ENCODE assay signal across 24 cellular contexts in the genomic region with DNA sequence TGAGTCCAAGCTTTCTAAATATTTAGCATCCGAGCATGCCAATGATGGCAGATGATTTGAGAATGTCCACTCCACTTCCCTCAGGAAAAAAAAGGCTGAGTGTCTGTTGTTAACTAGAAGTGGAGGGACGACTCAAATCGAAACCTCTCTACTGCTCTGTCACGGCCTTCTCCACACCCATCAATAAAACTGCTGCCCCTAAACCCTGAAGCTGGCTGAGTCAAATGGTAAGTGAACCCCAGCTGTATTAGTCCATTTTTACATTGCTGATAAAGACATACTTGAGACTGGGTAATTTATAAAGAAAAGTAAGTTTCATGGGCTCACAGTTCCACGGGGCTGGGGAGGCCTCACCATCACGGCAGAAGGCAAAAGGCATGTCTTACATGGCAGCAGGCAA.
"Had no signal": no experiment of that assay in that cellular context is flagged by ENCODE, and none has a peak within 500 bp of the region (broad histone marks: within the 10 kb centered on the region; RNA-seq: fewer than 3 reads in every experiment).

No MANE protein-coding gene starts in this region.

- H3K27me3 Mint-ChIP-seq: progenitor cell of endocrine pancreas; stimulated activated memory B cell treated with anti-CD40 and anti-IgM and Interleukin-4, amounts not matched to agents 10 μg/mL and 1 μg/mL and 100 μg/mL, for 72 hours had no signal

- H3K36me3 Mint-ChIP-seq: mesothelial cell of epicardium; naive B cell; natural killer cell treated with Interleukin-12 subunit alpha and Interleukin-12 subunit beta and Interleukin-15 and Interleukin-18, amount 100 ng/mL, for 72 hours; stimulated activated memory B cell treated with anti-CD40 and anti-IgM and Interleukin-4, amounts not matched to agents 10 μg/mL and 1 μg/mL and 100 μg/mL, for 72 hours; type B pancreatic cell had no signal

- H3K4me3 ChIP-seq: colonic mucosa, gastrocnemius medialis, mucosa of descending colon, neural progenitor cell, testis, tibial artery had no signal

- H3K36me3 ChIP-seq: colonic mucosa, gastrocnemius medialis, neural progenitor cell, tibial artery had no signal

- H3K27me3 ChIP-seq: colonic mucosa, gastrocnemius medialis, neural progenitor cell, testis, tibial artery had no signal

- H3K4me1 ChIP-seq: colonic mucosa, gastrocnemius medialis, parathyroid adenoma, testis, tibial artery had no signal

- H3K4me3 Mint-ChIP-seq: dendritic cell treated with granulocyte-macrophage colony-stimulating factor and Interleukin-4, amounts not matched to agents 40 ng/mL and 50 ng/mL, for 4 days; endodermal cell; mesothelial cell of epicardium; naive B cell; natural killer cell treated with Interleukin-12 subunit alpha and Interleukin-12 subunit beta and Interleukin-15 and Interleukin-18, amount 100 ng/mL, for 72 hours; neural progenitor cell; stimulated activated memory B cell treated with anti-CD40 and anti-IgM and Interleukin-4, amounts not matched to agents 10 μg/mL and 1 μg/mL and 100 μg/mL, for 72 hours; type B pancreatic cell had no signal

- H3K4me1 Mint-ChIP-seq: mesothelial cell of epicardium; naive B cell; stimulated activated memory B cell treated with anti-CD40 and anti-IgM and Interleukin-4, amounts not matched to agents 10 μg/mL and 1 μg/mL and 100 μg/mL, for 72 hours had no signal

- H3K9me3 ChIP-seq: colonic mucosa, gastrocnemius medialis, testis, tibial artery had no signal

- DNase-seq: colonic mucosa; effector CD8-positive, alpha-beta T cell; endodermal cell; foreskin fibroblast; gastrocnemius medialis; head of caudate nucleus; mesenchymal stem cell; mucosa of descending colon; naive B cell; stimulated activated CD4-positive, alpha-beta T cell treated with anti-CD3 and anti-CD28 coated beads, Interleukin-4, amount 100 ng/mL, for 4 hours; stimulated activated naive CD8-positive, alpha-beta T cell treated with anti-CD3 and anti-CD28 coated beads, Interleukin-15, Interleukin-2, amounts not matched to agents 100 U/mL and 50 U/mL, for 24 hours; substantia nigra; testis; tibial artery had no signal

- H3K9me3 Mint-ChIP-seq: endodermal cell; mesothelial cell of epicardium; natural killer cell treated with Interleukin-12 subunit alpha and Interleukin-12 subunit beta and Interleukin-15 and Interleukin-18, amount 100 ng/mL, for 72 hours had no signal

- H3K27ac ChIP-seq: colonic mucosa, epithelial cell of prostate, gastrocnemius medialis, neural progenitor cell, parathyroid adenoma, testis, tibial artery had no signal

- ATAC-seq: esophagus mucosa; gastrocnemius medialis; mucosa of descending colon; stimulated activated naive CD8-positive, alpha-beta T cell treated with anti-CD3 and anti-CD28 coated beads, Interleukin-15, Interleukin-2, amounts not matched to agents 100 U/mL and 50 U/mL, for 24 hours had no signal

- H3K27ac Mint-ChIP-seq: dendritic cell treated with granulocyte-macrophage colony-stimulating factor and Interleukin-4, amounts not matched to agents 40 ng/mL and 50 ng/mL, for 4 days; endodermal cell; mesothelial cell of epicardium; naive B cell; natural killer cell treated with Interleukin-12 subunit alpha and Interleukin-12 subunit beta and Interleukin-15 and Interleukin-18, amount 100 ng/mL, for 72 hours; progenitor cell of endocrine pancreas; stimulated activated memory B cell treated with anti-CD40 and anti-IgM and Interleukin-4, amounts not matched to agents 10 μg/mL and 1 μg/mL and 100 μg/mL, for 72 hours; type B pancreatic cell had no signal
